In genomic region chr7:44798649-44799275, GRCh38 we compare ENCODE assay signal across 8 cellular contexts. TPM values are rescaled to one million over a fixed set of nuclear protein-coding genes. Genes with fewer than 3 reads are reported as not detected.
DNase-seq lines count a peak whose midpoint lies in the region; ATAC-seq, FAIRE-seq and TF ChIP-seq lines count a peak whose summit lies in the region.

No MANE protein-coding gene starts in this region.

- H3K27me3 Mint-ChIP-seq in activated naive CD8-positive, alpha-beta T cell: no peaks in the 10 kb centered on the region
- H3K27me3 Mint-ChIP-seq in type B pancreatic cell: no peaks in the 10 kb centered on the region

- DNase-seq in cardiac muscle cell (ENCODE audit: low read depth in 1 of 2, low spot score in 1 of 2) (no peak), Right ventricle myocardium superior (no peak), kidney (no peak), type B pancreatic cell (ENCODE audit: extremely low spot score, unreplicated experiment) (no peak), OCI-M1 (lab: John Stamatoyannopoulos, UW) (no peak), activated gamma-delta T cell treated with Interleukin-2 at 50 U/mL for 16 hours (no peak)

- H3K9ac ChIP-seq in kidney (ENCODE audit: low read length in 2 of 2): peak overlapping the region; percentile 17 to 70

- peak overlapping the region; percentile 99 for H3K27ac Mint-ChIP-seq in activated naive CD8-positive, alpha-beta T cell
- H3K27ac Mint-ChIP-seq in type B pancreatic cell: peak overlapping the region; percentile 99

- H3K4me3 ChIP-seq in cardiac muscle cell (peak overlapping the region; percentile 62), kidney (ENCODE audit: low read length in 2 of 2) (peak overlapping the region; percentile 53 to 71)

- H3K4me1 ChIP-seq in cardiac muscle cell (ENCODE audit: low read depth) (peaks cover 10% of the 10 kb centered on the region), kidney (ENCODE audit: control insufficient read depth in 1 of 2, insufficient read depth in 1 of 2, low read depth in 1 of 2, low read length in 2 of 2) (peaks cover 6 to 11% of the 10 kb centered on the region in 2 donors)

- peak overlapping the region; percentile 100 for H3K27ac ChIP-seq in cardiac muscle cell
- H3K27ac ChIP-seq in kidney (ENCODE audit: low read depth in 2 of 2, low read length in 2 of 2): no peak overlapping the region

- H3K27me3 ChIP-seq in cardiac muscle cell: no peaks in the 10 kb centered on the region

- no peaks in the 10 kb centered on the region for H3K9me3 ChIP-seq in cardiac muscle cell (ENCODE audit: low read depth)
- no peaks in the 10 kb centered on the region for H3K9me3 ChIP-seq in kidney (ENCODE audit: control insufficient read depth in 1 of 2, low read length in 2 of 2)

- TF ChIP-seq CTCF in cardiac muscle cell (IDR thresholded peaks at IDR 0.05; ENCODE audit: low read depth, low read length): no peak
- TF ChIP-seq CTCF in kidney (IDR thresholded peaks at IDR 0.05; ENCODE audit: borderline replicate concordance, extremely low read depth, insufficient read depth): no peak
- no peak for TF ChIP-seq CTCF in type B pancreatic cell (conservative IDR thresholded peaks at IDR 0.05)

- intact Hi-C loops in Right ventricle myocardium superior (cut with DNase I): loop anchor here (5.0 kb wide), 1 partner anchor 191 kb away; the partner anchor contains the start of gene OGDH
- intact Hi-C loops in kidney (cut with DNase I): no loop called here

- ATAC-seq in Right ventricle myocardium superior (ENCODE audit: poor library complexity) (no peak), HG03097 (IDR thresholded peaks at IDR 0.05; ENCODE audit: low FRiP score, unreplicated experiment) (no peak)

- H3K9me3 Mint-ChIP-seq in activated naive CD8-positive, alpha-beta T cell (ENCODE audit: low read depth): no peaks in the 10 kb centered on the region
- no peaks in the 10 kb centered on the region for H3K9me3 Mint-ChIP-seq in type B pancreatic cell

- peaks cover 23% of the 10 kb centered on the region for H3K36me3 Mint-ChIP-seq in activated naive CD8-positive, alpha-beta T cell
- H3K36me3 Mint-ChIP-seq in type B pancreatic cell: peaks cover 42% of the 10 kb centered on the region

- peaks cover 40% of the 10 kb centered on the region for H3K4me1 Mint-ChIP-seq in activated naive CD8-positive, alpha-beta T cell (ENCODE audit: low read depth)
- H3K4me1 Mint-ChIP-seq in type B pancreatic cell (ENCODE audit: unreplicated experiment): peaks cover 21% of the 10 kb centered on the region

- H3K36me3 ChIP-seq in cardiac muscle cell (peaks cover 34% of the 10 kb centered on the region), kidney (ENCODE audit: control insufficient read depth in 1 of 2, insufficient read depth in 2 of 2, low read length in 2 of 2) (peaks cover 18 to 36% of the 10 kb centered on the region in 2 donors)

- no peak for FAIRE-seq in kidney (lab: Jason Lieb, UNC)

- peak overlapping the region; percentile 100 for H3K4me3 Mint-ChIP-seq in activated naive CD8-positive, alpha-beta T cell
- peak overlapping the region; percentile 99 for H3K4me3 Mint-ChIP-seq in type B pancreatic cell

RNA-seq across cellular contexts. Expression of gene PPIA, which starts 2.3 kb away (rescaled TPM):
- total RNA-seq in cardiac muscle cell (903 and 1,485 TPM in 2 replicates), Right ventricle myocardium superior (471 TPM), kidney (1,143 TPM), type B pancreatic cell (ENCODE audit: low replicate concordance) (1,428 and 1,469 TPM in 2 replicates)
- polyA plus RNA-seq in cardiac muscle cell (1,946 and 2,579 TPM in 2 replicates), kidney (ENCODE audit: insufficient read depth, low read depth, low replicate concordance) (2,940 TPM)

RNA-seq across cellular contexts. Expression of gene H2AZ2, which starts 49.1 kb away (rescaled TPM):
- total RNA-seq in cardiac muscle cell (219 and 319 TPM in 2 replicates), Right ventricle myocardium superior (257 TPM), kidney (140 TPM), type B pancreatic cell (ENCODE audit: low replicate concordance) (116 and 239 TPM in 2 replicates)
- polyA plus RNA-seq in cardiac muscle cell (178 and 294 TPM in 2 replicates), kidney (ENCODE audit: insufficient read depth, low read depth, low replicate concordance) (121 TPM)

RNA-seq across cellular contexts. Expression of gene ZMIZ2, which starts 50.1 kb away (rescaled TPM):
- 30.4 and 47.7 TPM in 2 replicates for total RNA-seq in cardiac muscle cell
- 58.9 and 70.2 TPM in 2 replicates for polyA plus RNA-seq in cardiac muscle cell
- 54.1 TPM for total RNA-seq in Right ventricle myocardium superior
- total RNA-seq in kidney: 127 TPM
- 30.5 TPM for polyA plus RNA-seq in kidney (ENCODE audit: insufficient read depth, low read depth, low replicate concordance)
- 112 and 122 TPM in 2 replicates for total RNA-seq in type B pancreatic cell (ENCODE audit: low replicate concordance)
